1 cellular context compared by ENCODE assay signal in genomic region chr2:70498054-70498453, GRCh38.
TF ChIP-seq lines count a peak whose summit lies in the region.

No MANE protein-coding gene starts in this region.

TF ChIP-seq in GM23338, 12 proteins besides CTCF, POLR2A, EP300 and RAD21 (continued from another document):
- TF ChIP-seq ZNF462 (CRISPR knock-in tag; IDR thresholded peaks at IDR 0.05) (no peak), NANOG (IDR thresholded peaks at IDR 0.05; ENCODE audit: borderline replicate concordance) (no peak), JUNB (IDR thresholded peaks at IDR 0.05; ENCODE audit: unreplicated experiment) (no peak), STAT1 (IDR thresholded peaks at IDR 0.05; ENCODE audit: unreplicated experiment) (no peak), POLR2AphosphoS5 (IDR thresholded peaks at IDR 0.05; ENCODE audit: low read depth) (no peak), ZNF114 (CRISPR knock-in tag; IDR thresholded peaks at IDR 0.05) (no peak), CREB1 (CRISPR knock-in tag; IDR thresholded peaks at IDR 0.05; ENCODE audit: low read depth) (no peak)
